9 cellular contexts compared by ENCODE assay signal in genomic region chr2:232988444-232988843, GRCh38. TPM values are rescaled to one million over a fixed set of nuclear protein-coding genes. Genes with fewer than 3 reads are reported as not detected.
DNase-seq lines count a peak whose midpoint lies in the region; ATAC-seq and TF ChIP-seq lines count a peak whose summit lies in the region.
"Had no signal": no experiment of that assay in that cellular context is flagged by ENCODE, and none has a peak within 500 bp of the region (broad histone marks: within the 10 kb centered on the region; RNA-seq: fewer than 3 reads in every experiment).

No MANE protein-coding gene starts in this region.

- TF ChIP-seq POLR2A in upper lobe of left lung (IDR thresholded peaks at IDR 0.05) = no peak

- no peak overlapping the region for H3K4me2 ChIP-seq in neural progenitor cell

- peak; percentile 65 to 91 for ATAC-seq in upper lobe of left lung (ENCODE audit: low FRiP score in 2 of 2)
- no peak for ATAC-seq in stimulated activated memory B cell treated with anti-CD40 and anti-IgM and Interleukin-4, amounts not matched to agents 10 μg/mL and 1 μg/mL and 100 μg/mL, for 72 hours

- CTCF ChIA-PET in activated naive CD4-positive, alpha-beta T cell treated with anti-CD3 and anti-CD28 coated beads for 36 hours (lab: Charles Lee) = no interaction called here
- CTCF ChIA-PET in activated naive CD4-positive, alpha-beta T cell treated with anti-CD3 and anti-CD28 coated beads, Interleukin-2, amount 10 ng/mL, durations not matched to agents 7 days and 5 days (lab: Charles Lee) = no interaction called here

- H4K20me1 ChIP-seq in neural progenitor cell (ENCODE audit: low read depth) = no peaks in the 10 kb centered on the region

- no peaks in the 10 kb centered on the region for H3K79me2 ChIP-seq in neural progenitor cell (ENCODE audit: low read depth)

- TF ChIP-seq CTCF in WI38 (IDR thresholded peaks at IDR 0.05; ENCODE audit: low read depth, low read length) (no peak), upper lobe of left lung (IDR thresholded peaks at IDR 0.05) (no peak), neural progenitor cell (IDR thresholded peaks at IDR 0.05) (no peak)

- H3K27ac ChIP-seq in upper lobe of left lung (no peak overlapping the region), neural progenitor cell (no peak overlapping the region)

- H3K4me1 ChIP-seq in upper lobe of left lung (no peaks in the 10 kb centered on the region), neural progenitor cell (no peaks in the 10 kb centered on the region)

- intact Hi-C loops in activated naive CD4-positive, alpha-beta T cell treated with anti-CD3 and anti-CD28 coated beads for 36 hours (cut with micrococcal nuclease) = no loop called here

- no peaks in the 10 kb centered on the region for H3K36me3 ChIP-seq in upper lobe of left lung
- H3K36me3 ChIP-seq in neural progenitor cell = no peaks in the 10 kb centered on the region

- H3K4me3 Mint-ChIP-seq in activated naive CD4-positive, alpha-beta T cell treated with anti-CD3 and anti-CD28 coated beads for 36 hours = no peak overlapping the region
- no peak overlapping the region for H3K4me3 Mint-ChIP-seq in activated naive CD4-positive, alpha-beta T cell treated with anti-CD3 and anti-CD28 coated beads, Interleukin-2, amount 10 ng/mL, durations not matched to agents 7 days and 5 days
- no peak overlapping the region for H3K4me3 Mint-ChIP-seq in neural progenitor cell
- no peak overlapping the region for H3K4me3 Mint-ChIP-seq in stimulated activated memory B cell treated with anti-CD40 and anti-IgM and Interleukin-4, amounts not matched to agents 10 μg/mL and 1 μg/mL and 100 μg/mL, for 72 hours

- no peak overlapping the region for H2AFZ ChIP-seq in neural progenitor cell (replicated peaks)

- peaks cover 4% of the 10 kb centered on the region for H3K9me3 Mint-ChIP-seq in activated naive CD4-positive, alpha-beta T cell treated with anti-CD3 and anti-CD28 coated beads for 36 hours
- peaks cover 4% of the 10 kb centered on the region for H3K9me3 Mint-ChIP-seq in activated naive CD4-positive, alpha-beta T cell treated with anti-CD3 and anti-CD28 coated beads, Interleukin-2, amount 10 ng/mL, durations not matched to agents 7 days and 5 days
- no peaks in the 10 kb centered on the region for H3K9me3 Mint-ChIP-seq in neural progenitor cell
- peaks cover 6% of the 10 kb centered on the region for H3K9me3 Mint-ChIP-seq in stimulated activated memory B cell treated with anti-CD40 and anti-IgM and Interleukin-4, amounts not matched to agents 10 μg/mL and 1 μg/mL and 100 μg/mL, for 72 hours

- H3K9me3 ChIP-seq in upper lobe of left lung = no peaks in the 10 kb centered on the region
- no peaks in the 10 kb centered on the region for H3K9me3 ChIP-seq in neural progenitor cell (ENCODE audit: low read depth)

- no peak overlapping the region for H3K27ac Mint-ChIP-seq in activated naive CD4-positive, alpha-beta T cell treated with anti-CD3 and anti-CD28 coated beads for 36 hours
- H3K27ac Mint-ChIP-seq in activated naive CD4-positive, alpha-beta T cell treated with anti-CD3 and anti-CD28 coated beads, Interleukin-2, amount 10 ng/mL, durations not matched to agents 7 days and 5 days = no peak overlapping the region
- H3K27ac Mint-ChIP-seq in neural progenitor cell = no peak overlapping the region
- H3K27ac Mint-ChIP-seq in stimulated activated memory B cell treated with anti-CD40 and anti-IgM and Interleukin-4, amounts not matched to agents 10 μg/mL and 1 μg/mL and 100 μg/mL, for 72 hours = no peak overlapping the region

- no peaks in the 10 kb centered on the region for H3K27me3 Mint-ChIP-seq in activated naive CD4-positive, alpha-beta T cell treated with anti-CD3 and anti-CD28 coated beads for 36 hours (ENCODE audit: low read depth)
- peaks cover 25% of the 10 kb centered on the region for H3K27me3 Mint-ChIP-seq in activated naive CD4-positive, alpha-beta T cell treated with anti-CD3 and anti-CD28 coated beads, Interleukin-2, amount 10 ng/mL, durations not matched to agents 7 days and 5 days
- H3K27me3 Mint-ChIP-seq in neural progenitor cell (ENCODE audit: insufficient read depth, low read depth) = peaks cover 3% of the 10 kb centered on the region
- H3K27me3 Mint-ChIP-seq in stimulated activated memory B cell treated with anti-CD40 and anti-IgM and Interleukin-4, amounts not matched to agents 10 μg/mL and 1 μg/mL and 100 μg/mL, for 72 hours = peaks cover 43% of the 10 kb centered on the region

- H3F3A ChIP-seq in neural progenitor cell (ENCODE audit: low read depth) = no peaks in the 10 kb centered on the region

- H3K27me3 ChIP-seq in upper lobe of left lung (no peaks in the 10 kb centered on the region), neural progenitor cell (no peaks in the 10 kb centered on the region)

- H3K9ac ChIP-seq in neural progenitor cell = no peak overlapping the region

- no peaks in the 10 kb centered on the region for H3K4me1 Mint-ChIP-seq in activated naive CD4-positive, alpha-beta T cell treated with anti-CD3 and anti-CD28 coated beads for 36 hours (ENCODE audit: low read depth)
- H3K4me1 Mint-ChIP-seq in activated naive CD4-positive, alpha-beta T cell treated with anti-CD3 and anti-CD28 coated beads, Interleukin-2, amount 10 ng/mL, durations not matched to agents 7 days and 5 days = no peaks in the 10 kb centered on the region
- H3K4me1 Mint-ChIP-seq in neural progenitor cell = peaks cover 14% of the 10 kb centered on the region
- peaks cover 10% of the 10 kb centered on the region for H3K4me1 Mint-ChIP-seq in stimulated activated memory B cell treated with anti-CD40 and anti-IgM and Interleukin-4, amounts not matched to agents 10 μg/mL and 1 μg/mL and 100 μg/mL, for 72 hours

- H3K36me3 Mint-ChIP-seq in activated naive CD4-positive, alpha-beta T cell treated with anti-CD3 and anti-CD28 coated beads for 36 hours (ENCODE audit: low read depth) = no peaks in the 10 kb centered on the region
- H3K36me3 Mint-ChIP-seq in activated naive CD4-positive, alpha-beta T cell treated with anti-CD3 and anti-CD28 coated beads, Interleukin-2, amount 10 ng/mL, durations not matched to agents 7 days and 5 days = no peaks in the 10 kb centered on the region
- no peaks in the 10 kb centered on the region for H3K36me3 Mint-ChIP-seq in neural progenitor cell
- H3K36me3 Mint-ChIP-seq in stimulated activated memory B cell treated with anti-CD40 and anti-IgM and Interleukin-4, amounts not matched to agents 10 μg/mL and 1 μg/mL and 100 μg/mL, for 72 hours = no peaks in the 10 kb centered on the region

- WGBS in upper lobe of left lung, 2 donors = 61 to 68% methylated on average over 5 of the region's 5 CpGs

- DNase-seq in activated naive CD4-positive, alpha-beta T cell treated with anti-CD3 and anti-CD28 coated beads for 36 hours = peak; percentile 8
- DNase-seq in activated naive CD4-positive, alpha-beta T cell treated with anti-CD3 and anti-CD28 coated beads, Interleukin-2, amount 10 ng/mL, durations not matched to agents 7 days and 5 days = no peak
- DNase-seq in iPS-NIHi7 (ENCODE audit: extremely low spot score) (peak; percentile 69), upper lobe of left lung (no peak), foreskin melanocyte (no peak), neural progenitor cell (ENCODE audit: low spot score) (no peak)
- DNase-seq: stimulated activated CD4-positive, alpha-beta T cell treated with anti-CD3 and anti-CD28 coated beads, Interleukin-2, amount 100 ng/mL, for 48 hours had no signal

- H3K4me3 ChIP-seq in WI38 (ENCODE audit: low read depth, low read length) = peak overlapping the region; percentile 31
- H3K4me3 ChIP-seq in upper lobe of left lung = no peak overlapping the region
- no peak overlapping the region for H3K4me3 ChIP-seq in neural progenitor cell

- TF ChIP-seq EP300 in upper lobe of left lung (IDR thresholded peaks at IDR 0.05) = no peak

RNA-seq across cellular contexts. Expression of gene NGEF, which starts 24.6 kb away (rescaled TPM):
- under 1 TPM in 1 of 2 experiments, not detected in 1; 0.12 TPM for total RNA-seq in activated naive CD4-positive, alpha-beta T cell treated with anti-CD3 and anti-CD28 coated beads for 36 hours
- total RNA-seq in upper lobe of left lung = 1 to 10 TPM in 2 of 6 donors, under 1 TPM in 3, not detected in 1; 0.29 to 6.3 (median 0.98) TPM
- 3.2 and 4.3 TPM in 2 replicates for total RNA-seq in neural progenitor cell (ENCODE audit: low replicate concordance)

RNA-seq across cellular contexts. Expression of gene NEU2, which starts 44.0 kb away (rescaled TPM):
- not detected for total RNA-seq in activated naive CD4-positive, alpha-beta T cell treated with anti-CD3 and anti-CD28 coated beads for 36 hours
- total RNA-seq in upper lobe of left lung (not detected), neural progenitor cell (ENCODE audit: low replicate concordance) (not detected in 2 replicates)

Comparison
In these comparisons a context has a peak if more than half of its experiments do, and no peak if none do; other contexts are left out.
1. DNase-seq: peak in activated naive CD4-positive, alpha-beta T cell treated with anti-CD3 and anti-CD28 coated beads for 36 hours (single experiment) and iPS-NIHi7 (single experiment); none in activated naive CD4-positive, alpha-beta T cell treated with anti-CD3 and anti-CD28 coated beads, Interleukin-2, amount 10 ng/mL, durations not matched to agents 7 days and 5 days (single experiment), upper lobe of left lung (0 of 2), foreskin melanocyte (single experiment) and neural progenitor cell (single experiment).